1 cellular context compared by ENCODE assay signal in genomic region chr7:150322833-150323681, GRCh38.
TF ChIP-seq lines count a peak whose summit lies in the region.

Gene ACTR3C (minus strand): TSS chr7:150323545. CDS start chr7:150295296, 28,249 bp downstream.
A gene with protein sequence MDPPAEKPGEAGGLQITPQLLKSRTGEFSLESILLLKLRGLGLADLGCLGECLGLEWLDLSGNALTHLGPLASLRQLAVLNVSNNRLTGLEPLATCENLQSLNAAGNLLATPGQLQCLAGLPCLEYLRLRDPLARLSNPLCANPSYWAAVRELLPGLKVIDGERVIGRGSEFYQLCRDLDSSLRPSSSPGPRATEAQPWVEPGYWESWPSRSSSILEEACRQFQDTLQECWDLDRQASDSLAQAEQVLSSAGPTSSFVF (plus strand): TSS chr7:150323355. CDS start chr7:150336862, 13,507 bp downstream.

TF ChIP-seq in A549, 52 proteins besides CTCF, POLR2A, EP300 and RAD21 (continued from another document):
- no peak for TF ChIP-seq ELK1 (IDR thresholded peaks at IDR 0.05; ENCODE audit: low read depth, low read length)
TF ChIP-seq in A549: peak in this region for 0.
